In genomic region chr14:79405511-79405910, GRCh38 we compare ENCODE assay signal across 31 cellular contexts.
"Had no signal": no experiment of that assay in that cellular context is flagged by ENCODE, and none has a peak within 500 bp of the region (broad histone marks: within the 10 kb centered on the region; RNA-seq: fewer than 3 reads in every experiment).

No MANE protein-coding gene starts in this region.

- H3K4me2 ChIP-seq: KMS-11 had no signal

- H3K4me1 Mint-ChIP-seq: activated B cell treated with CpG ODN at 0.5 μM for 24 hours; activated naive CD4-positive, alpha-beta T cell treated with anti-CD3 and anti-CD28 coated beads, Interleukin-2, amount 10 ng/mL, durations not matched to agents 7 days and 5 days; activated naive CD8-positive, alpha-beta T cell treated with anti-CD3 and anti-CD28 coated beads, Interleukin-2, amount 50 U/mL, for 24 hours had no signal

- H3K9me3 Mint-ChIP-seq: activated CD4-positive, alpha-beta memory T cell treated with anti-CD3 and anti-CD28 coated beads for 36 hours; activated naive CD8-positive, alpha-beta T cell treated with anti-CD3 and anti-CD28 coated beads, Interleukin-2, amount 50 U/mL, for 24 hours; activated T-cell treated with anti-CD3 and anti-CD28 coated beads, Interleukin-2, amount 50 U/mL, for 4 hours had no signal

- H3K9me3 ChIP-seq: SJSA1 had no signal

- H3K27me3 Mint-ChIP-seq: activated B cell treated with CpG ODN at 0.5 μM for 24 hours; activated CD4-positive, alpha-beta memory T cell treated with anti-CD3 and anti-CD28 coated beads for 36 hours; activated naive CD4-positive, alpha-beta T cell treated with anti-CD3 and anti-CD28 coated beads, Interleukin-2, amount 10 ng/mL, durations not matched to agents 7 days and 5 days; activated naive CD8-positive, alpha-beta T cell treated with anti-CD3 and anti-CD28 coated beads, Interleukin-2, amount 50 U/mL, for 24 hours had no signal

- DNase-seq: activated B cell treated with CpG ODN at 0.5 μM for 24 hours; activated CD4-positive, alpha-beta memory T cell treated with anti-CD3 and anti-CD28 coated beads for 36 hours; activated CD4-positive, alpha-beta T cell treated with anti-CD3 and anti-CD28 coated beads for 4 hours; activated CD4-positive, alpha-beta T cell treated with anti-CD3 and anti-CD28 coated beads, Interleukin-2, amount 50 U/mL, for 1 hour; activated CD4-positive, CD25-positive, alpha-beta regulatory T cell treated with anti-CD3 and anti-CD28 coated beads, Interleukin-2, amount 50 U/mL, for 72 hours; activated CD8-positive, alpha-beta memory T cell treated with anti-CD3 and anti-CD28 coated beads, Interleukin-2, amount 50 U/mL, for 4 hours; activated effector memory CD4-positive, alpha-beta T cell treated with Interleukin-2 at 50 U/mL for 16 hours; activated naive CD4-positive, alpha-beta T cell treated with anti-CD3 and anti-CD28 coated beads, Interleukin-2, amount 10 ng/mL, durations not matched to agents 7 days and 5 days; activated naive CD8-positive, alpha-beta T cell treated with anti-CD3 and anti-CD28 coated beads, Interleukin-2, amount 50 U/mL, for 24 hours; activated T-cell treated with anti-CD3 and anti-CD28 coated beads for 4 hours; activated T-cell treated with anti-CD3 and anti-CD28 coated beads, Interleukin-2, amount 50 U/mL, for 4 hours; central memory CD4-positive, alpha-beta T cell; MM.1S; MV-4-11; NCI-H1092; NCI-H1436 treated with DMSO at 0.1 percent for 48 hours; NCI-H2029; NCI-H510A treated with DMSO at 0.1 percent for 48 hours; NCI-H526 treated with DMSO at 0.1 percent for 48 hours; RPMI8226; SHP77 treated with DMSO at 0.1 percent for 48 hours; SW 1271; T-helper 1 cell; T-helper 2 cell; T-helper 9 cell had no signal

- ATAC-seq: activated naive CD8-positive, alpha-beta T cell treated with anti-CD3 and anti-CD28 coated beads, Interleukin-2, amount 50 U/mL, for 24 hours; activated T-cell treated with anti-CD3 and anti-CD28 coated beads, Interleukin-2, amount 50 U/mL, for 4 hours; Panc1 had no signal

- H3K27ac Mint-ChIP-seq: activated B cell treated with CpG ODN at 0.5 μM for 24 hours; activated CD4-positive, alpha-beta memory T cell treated with anti-CD3 and anti-CD28 coated beads for 36 hours; activated naive CD4-positive, alpha-beta T cell treated with anti-CD3 and anti-CD28 coated beads, Interleukin-2, amount 10 ng/mL, durations not matched to agents 7 days and 5 days; activated naive CD8-positive, alpha-beta T cell; activated naive CD8-positive, alpha-beta T cell treated with anti-CD3 and anti-CD28 coated beads, Interleukin-2, amount 50 U/mL, for 24 hours had no signal

- H3K4me3 ChIP-seq: SJSA1 had no signal

- H3K27ac ChIP-seq: brain microvascular endothelial cell, KMS-11, SJSA1, VCaP had no signal

- H3K9ac ChIP-seq: KMS-11 had no signal

- H3K4me1 ChIP-seq: SJSA1 had no signal

- H3K36me3 ChIP-seq: brain microvascular endothelial cell, SJSA1 had no signal

- H3K27me3 ChIP-seq: brain microvascular endothelial cell, SJSA1 had no signal

- H3K36me3 Mint-ChIP-seq: activated CD4-positive, alpha-beta memory T cell treated with anti-CD3 and anti-CD28 coated beads for 36 hours; activated naive CD4-positive, alpha-beta T cell treated with anti-CD3 and anti-CD28 coated beads, Interleukin-2, amount 10 ng/mL, durations not matched to agents 7 days and 5 days; activated naive CD8-positive, alpha-beta T cell had no signal

- H3K4me3 Mint-ChIP-seq: activated B cell treated with CpG ODN at 0.5 μM for 24 hours; activated CD4-positive, alpha-beta memory T cell treated with anti-CD3 and anti-CD28 coated beads for 36 hours; activated naive CD4-positive, alpha-beta T cell treated with anti-CD3 and anti-CD28 coated beads, Interleukin-2, amount 10 ng/mL, durations not matched to agents 7 days and 5 days; activated naive CD8-positive, alpha-beta T cell; activated naive CD8-positive, alpha-beta T cell treated with anti-CD3 and anti-CD28 coated beads, Interleukin-2, amount 50 U/mL, for 24 hours; activated T-cell treated with anti-CD3 and anti-CD28 coated beads, Interleukin-2, amount 50 U/mL, for 4 hours had no signal
